Comparison of ENCODE assay signal across 8 cellular contexts in the genomic region with DNA sequence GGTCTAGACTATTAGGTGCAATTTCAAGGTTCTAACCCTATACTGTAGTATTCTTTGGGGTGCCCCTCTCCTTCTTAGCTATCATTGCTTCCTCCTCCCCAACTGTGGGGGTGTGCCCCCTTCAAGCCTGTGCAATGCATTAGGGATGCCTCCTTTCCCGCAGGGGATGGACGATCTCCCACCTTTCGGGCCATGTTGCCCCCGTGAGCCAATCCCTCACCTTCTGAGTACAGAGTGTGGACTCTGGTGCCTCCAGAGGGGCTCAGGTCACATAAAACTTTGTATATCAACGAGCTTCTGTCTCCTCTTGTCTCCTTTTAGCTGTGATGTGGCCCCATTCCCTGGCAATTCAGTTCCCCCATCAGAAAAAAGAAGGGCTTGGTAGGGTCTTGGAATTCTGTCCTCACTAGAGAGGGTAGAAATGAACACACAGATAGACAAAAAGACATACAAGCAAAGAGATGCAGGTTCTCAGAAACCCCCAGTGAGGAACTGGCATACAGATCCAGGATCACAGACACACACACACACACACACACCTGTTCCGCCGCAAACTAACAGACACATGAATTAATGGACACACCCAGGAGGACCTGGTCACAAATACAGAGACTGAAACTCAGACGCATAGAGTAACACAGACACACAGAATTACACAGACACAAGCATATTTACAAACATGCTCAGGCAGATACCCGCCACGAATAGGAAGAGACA. TPM values are rescaled to one million over a fixed set of nuclear protein-coding genes. Genes with fewer than 3 reads are reported as not detected.
A peak's percentile ranks its signal among the peaks of the same experiment; 100 is the strongest.
DNase-seq lines count a peak whose midpoint lies in the region; ATAC-seq, FAIRE-seq and TF ChIP-seq lines count a peak whose summit lies in the region.

No MANE protein-coding gene starts in this region.

- no peak for TF ChIP-seq CTCF in activated B cell treated with CpG ODN at 0.5 μM for 24 hours (IDR thresholded peaks at IDR 0.05)
- no peak for TF ChIP-seq CTCF in fibroblast of villous mesenchyme (IDR thresholded peaks at IDR 0.05; ENCODE audit: insufficient read depth, low read depth, low read length)
- TF ChIP-seq CTCF in sigmoid colon (IDR thresholded peaks at IDR 0.05): no peak

- H3K36me3 ChIP-seq in sigmoid colon: peaks cover 18 to 34% (median 32%) of the 10 kb centered on the region in 4 donors

- ATAC-seq in activated B cell treated with CpG ODN at 0.5 μM for 24 hours (ENCODE audit: low read depth) (no peak), GM21529 (IDR thresholded peaks at IDR 0.05; ENCODE audit: unreplicated experiment) (no peak)

- peaks cover 0 to 26% (median 21%) of the 10 kb centered on the region in 4 donors for H3K4me1 ChIP-seq in sigmoid colon

- WGBS in sigmoid colon, 2 donors: 47 to 59% methylated on average over 10 of the region's 10 CpGs

- peak; percentile 26 for FAIRE-seq in GM18507 (lab: Jason Lieb, UNC)

- peaks cover 35% of the 10 kb centered on the region for H3K4me1 Mint-ChIP-seq in activated B cell treated with CpG ODN at 0.5 μM for 24 hours

- H3K4me3 ChIP-seq in fibroblast of villous mesenchyme (ENCODE audit: low read depth, low read length): peak overlapping the region; percentile 51
- H3K4me3 ChIP-seq in sigmoid colon: peak overlapping the region; percentile 18 to 66 (median 62)

- no peak for DNase-seq in GM18507 (ENCODE audit: extremely low spot score, insufficient read length, low read depth)
- DNase-seq in activated B cell treated with CpG ODN at 0.5 μM for 24 hours: no peak
- no peak for DNase-seq in fibroblast of villous mesenchyme (ENCODE audit: low read depth)
- DNase-seq in sigmoid colon: no peak
- DNase-seq in putamen (ENCODE audit: low spot score): no peak
- no peak for DNase-seq in globus pallidus (ENCODE audit: low spot score)
- DNase-seq in DMS153 treated with DMSO at 0.1 percent for 48 hours (lab: John Stamatoyannopoulos, UW; ENCODE audit: unreplicated experiment): no peak

- H3K4me3 Mint-ChIP-seq in activated B cell treated with CpG ODN at 0.5 μM for 24 hours: peak overlapping the region; percentile 96

- H3K9me3 Mint-ChIP-seq in activated B cell treated with CpG ODN at 0.5 μM for 24 hours: peaks cover 2% of the 10 kb centered on the region

- H3K9me3 ChIP-seq in sigmoid colon: no peaks in the 10 kb centered on the region

- intact Hi-C loops in activated B cell treated with CpG ODN at 0.5 μM for 24 hours (cut with micrococcal nuclease) (loop anchor here (1.0 to 10.0 kb wide), 9 partner anchors 57 to 1419 kb away; partner anchors contain the start of genes CEACAM21, DMAC2 and EGLN2), sigmoid colon (cut with DNase I) (loop anchor here (1.0 to 5.0 kb wide), 4 partner anchors 35 to 91 kb away; partner anchors contain the start of gene TGFB1)

- POLR2A ChIA-PET in activated B cell treated with CpG ODN at 0.5 μM for 24 hours (lab: Charles Lee): interaction anchor here (0.9 to 5.5 kb wide), 9 partner anchors 36 to 691 kb away, joined by 3 to 69 read pairs (median 40); partner anchors contain the start of genes B9D2, CCDC97, RAB4B and TGFB1

- H3K27me3 ChIP-seq in sigmoid colon: no peaks in the 10 kb centered on the region

- no peak for TF ChIP-seq POLR2A in sigmoid colon (IDR thresholded peaks at IDR 0.05)

- peak overlapping the region; percentile 99 for H3K27ac Mint-ChIP-seq in activated B cell treated with CpG ODN at 0.5 μM for 24 hours

- H3K27me3 Mint-ChIP-seq in activated B cell treated with CpG ODN at 0.5 μM for 24 hours: no peaks in the 10 kb centered on the region

- CTCF ChIA-PET in activated B cell treated with CpG ODN at 0.5 μM for 24 hours (lab: Charles Lee): interaction anchor here (1.1 to 3.9 kb wide), 6 partner anchors 47 to 336 kb away, joined by 3 to 30 read pairs (median 7); no protein-coding TSS in a partner anchor

- peaks cover 25% of the 10 kb centered on the region for H3K36me3 Mint-ChIP-seq in activated B cell treated with CpG ODN at 0.5 μM for 24 hours (ENCODE audit: low read depth)

- TF ChIP-seq EP300 in sigmoid colon (IDR thresholded peaks at IDR 0.05): no peak

- peak overlapping the region; percentile 96 to 98 (median 98) for H3K27ac ChIP-seq in sigmoid colon

RNA-seq across cellular contexts. Expression of gene HNRNPUL1, which starts 2.5 kb away (rescaled TPM):
- total RNA-seq in activated B cell treated with CpG ODN at 0.5 μM for 24 hours (235 and 244 TPM in 2 replicates), fibroblast of villous mesenchyme (123 and 128 TPM in 2 replicates), sigmoid colon (100 to 1,000 TPM; 120 to 153 (median 130) TPM)
- 100 to 1,000 TPM in 1 of 3 donors, 10 to 100 TPM in 2; 61.9 to 133 (median 65.0) TPM for polyA plus RNA-seq in sigmoid colon

RNA-seq across cellular contexts. Expression of gene AXL, which starts 42.6 kb away (rescaled TPM):
- not detected in 2 replicates for total RNA-seq in activated B cell treated with CpG ODN at 0.5 μM for 24 hours
- total RNA-seq in fibroblast of villous mesenchyme: 360 and 363 TPM in 2 replicates
- total RNA-seq in sigmoid colon: 100 to 1,000 TPM in 1 of 4 donors, 10 to 100 TPM in 3; 85.9 to 108 (median 95.4) TPM
- 10 to 100 TPM in 1 of 3 donors, 1 to 10 TPM in 2; 5.4 to 10.7 (median 7.4) TPM for polyA plus RNA-seq in sigmoid colon

RNA-seq across cellular contexts. Expression of gene CCDC97, which starts 48.3 kb away (rescaled TPM):
- total RNA-seq in activated B cell treated with CpG ODN at 0.5 μM for 24 hours: 61.7 and 65.3 TPM in 2 replicates
- total RNA-seq in fibroblast of villous mesenchyme: 9.7 and 11.2 TPM in 2 replicates
- 10 to 100 TPM in 1 of 4 donors, 1 to 10 TPM in 3; 8.7 to 16.6 (median 9.2) TPM for total RNA-seq in sigmoid colon
- polyA plus RNA-seq in sigmoid colon: 10 to 100 TPM; 11.3 to 23.1 (median 15.6) TPM

Comparison
In these comparisons a context has a peak if more than half of its experiments do, and no peak if none do; other contexts are left out.
1. RNA of gene AXL, which starts 42.6 kb away (total RNA-seq): 360 to 363 TPM in fibroblast of villous mesenchyme and 85.9 to 108 TPM in sigmoid colon; not detected in activated B cell treated with CpG ODN at 0.5 μM for 24 hours; every median in the first group is over 10 times any median in the second.